In the genomic region with DNA sequence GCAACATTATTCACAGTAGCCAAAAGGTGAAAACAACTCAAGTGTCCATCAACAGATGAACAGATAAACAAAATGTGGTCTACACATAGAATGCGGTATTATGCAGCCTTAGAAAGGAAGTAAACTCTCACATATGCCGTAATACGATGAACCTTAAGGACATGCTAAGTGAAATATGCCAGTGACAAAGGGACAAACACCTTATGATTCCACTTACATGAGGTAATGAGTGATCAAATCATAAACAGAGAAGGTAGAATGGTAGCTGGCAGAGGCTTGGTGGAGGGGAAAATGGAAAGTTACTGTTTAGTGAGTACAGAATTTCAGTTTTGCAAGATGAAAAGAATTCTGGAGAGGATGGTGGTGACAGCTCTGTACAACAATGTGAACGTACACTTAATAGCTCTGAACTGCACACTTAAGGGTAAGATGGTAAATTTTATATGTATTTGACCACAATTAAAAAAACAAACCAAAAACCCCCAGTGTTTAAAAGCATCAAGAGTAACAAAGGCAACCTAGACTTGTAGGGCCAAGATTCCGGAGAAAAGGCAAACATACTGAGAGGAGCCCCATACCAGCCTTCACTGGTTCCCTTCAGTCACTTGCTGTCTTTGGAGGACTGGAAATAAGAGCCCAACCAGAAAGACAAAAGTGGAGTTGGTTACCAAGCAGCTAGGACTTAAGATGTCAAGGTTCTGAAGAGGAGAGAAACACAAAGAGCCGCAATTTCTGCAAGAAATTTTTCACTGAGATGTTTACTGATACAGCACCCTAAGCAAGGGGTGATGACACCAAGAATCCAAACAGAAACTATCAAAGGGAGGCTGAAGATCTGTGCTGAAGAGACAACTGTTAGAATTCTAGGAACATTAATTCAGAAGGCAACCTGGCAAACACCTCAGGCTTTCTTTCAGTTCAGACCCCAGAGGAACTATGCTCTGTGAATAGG, we compare ENCODE assay signal across 10 cellular contexts.
DNase-seq lines count a peak whose midpoint lies in the region; ATAC-seq and TF ChIP-seq lines count a peak whose summit lies in the region.
"Had no signal": no experiment of that assay in that cellular context is flagged by ENCODE, and none has a peak within 500 bp of the region (broad histone marks: within the 10 kb centered on the region; RNA-seq: fewer than 3 reads in every experiment).

No MANE protein-coding gene starts in this region.

- no peaks in the 10 kb centered on the region for H3F3A ChIP-seq in GM23338 (replicated peaks; ENCODE audit: low read depth)

- H3K27me3 ChIP-seq in GM23338 (ENCODE audit: insufficient read depth) (no peaks in the 10 kb centered on the region), Panc1 (ENCODE audit: control insufficient read depth, insufficient read depth, low read length) (no peaks in the 10 kb centered on the region)

- no peak overlapping the region for H3K4me3 Mint-ChIP-seq in GM23338
- H3K4me3 Mint-ChIP-seq: brain had no signal

- CTCF ChIA-PET in Panc1 (lab: Charles Lee), result no interaction called here

- in situ Hi-C loops in Panc1 (cut with HindIII; ENCODE audit: low pct_unique_long_range_greater_than_20kb, low sequenced_read_pairs), result no loop called here

- BruUV-seq in Panc1 (replicated peaks; lab: Mats Ljungman, UMichigan), result no TSS peak

- peak; percentile 48 for ATAC-seq in GM23338
- ATAC-seq in Panc1, result peak; percentile 46; the same call in 1 of the 2 replicates
- ATAC-seq in GM18858 (IDR thresholded peaks at IDR 0.05; ENCODE audit: unreplicated experiment), result no peak

- H3K4me1 Mint-ChIP-seq in GM23338, result peaks cover 36% of the 10 kb centered on the region

- no peak overlapping the region for H2AFZ ChIP-seq in GM23338

- no peaks in the 10 kb centered on the region for H3K9me2 ChIP-seq in GM23338 (ENCODE audit: insufficient read depth)

- peaks cover 3% of the 10 kb centered on the region for H3K27me3 Mint-ChIP-seq in GM23338 (ENCODE audit: insufficient read depth, low read depth, poor library complexity)
- H3K27me3 Mint-ChIP-seq: brain had no signal

- H3K79me2 ChIP-seq in GM23338 (replicated peaks; ENCODE audit: insufficient read depth), result peaks cover 100% of the 10 kb centered on the region

- H3K4me3 ChIP-seq in GM23338 (no peak overlapping the region), Panc1 (ENCODE audit: low read depth in 2 of 2, low read length in 2 of 2) (no peak overlapping the region)

- no peak overlapping the region for H3K4me2 ChIP-seq in GM23338

- peaks cover 12% of the 10 kb centered on the region for H4K20me1 ChIP-seq in GM23338 (replicated peaks; ENCODE audit: insufficient read depth)

- peak; percentile 31 for DNase-seq in EL
- peak; percentile 29 for DNase-seq in GM23338 (ENCODE audit: low spot score)
- DNase-seq in Panc1 (ENCODE audit: low read depth, low spot score), result no peak
- DNase-seq in kidney tubule cell (ENCODE audit: low spot score), result peak; percentile 28
- DNase-seq in COR-L47 (lab: John Stamatoyannopoulos, UW), result no peak
- no peak for DNase-seq in inferior parietal cortex (ENCODE audit: extremely low spot score)
- no peak for DNase-seq in NCI-H2171 treated with DMSO at 0.1 percent for 48 hours (lab: John Stamatoyannopoulos, UW)
- DNase-seq: NCI-H2227 treated with DMSO at 0.1 percent for 48 hours had no signal

- H3K36me3 ChIP-seq in GM23338 (ENCODE audit: insufficient read depth) (no peaks in the 10 kb centered on the region), Panc1 (ENCODE audit: control insufficient read depth, insufficient read depth, low read length) (no peaks in the 10 kb centered on the region)

- no peaks in the 10 kb centered on the region for H3K9me3 Mint-ChIP-seq in GM23338

- POLR2A ChIA-PET in Panc1 (lab: Charles Lee), result interaction anchor here (0.6 to 0.7 kb wide), 3 partner anchors 13 to 1281 kb away, joined by 3 to 4 read pairs (median 3); no protein-coding TSS in a partner anchor

- H3K27ac ChIP-seq in GM23338 (ENCODE audit: low read depth), result peak overlapping the region; percentile 21
- peak overlapping the region; percentile 39; the same call in 1 of the 2 replicates for H3K27ac ChIP-seq in Panc1 (ENCODE audit: low read length)

- H3K4me1 ChIP-seq in GM23338 (ENCODE audit: insufficient read depth) (peaks cover 23% of the 10 kb centered on the region), Panc1 (ENCODE audit: control insufficient read depth, insufficient read depth, low read length) (peaks cover 31% of the 10 kb centered on the region)

- TF ChIP-seq CTCF in GM23338 (conservative IDR thresholded peaks at IDR 0.05; ENCODE audit: low read depth in 2 of 2), result no peak
- TF ChIP-seq CTCF in Panc1 (IDR thresholded peaks at IDR 0.05), result no peak

- no peaks in the 10 kb centered on the region for H3K9me3 ChIP-seq in Panc1 (ENCODE audit: control insufficient read depth, insufficient read depth, low read depth, low read length)

- H3K36me3 Mint-ChIP-seq in GM23338 (ENCODE audit: low read depth), result peaks cover 3% of the 10 kb centered on the region; the same call in 2 of the 3 replicates

- H3K27ac Mint-ChIP-seq in GM23338, result peak overlapping the region; percentile 63

- intact Hi-C loops in Panc1 (cut with micrococcal nuclease; ENCODE audit: unreplicated experiment), result no loop called here

TF ChIP-seq in GM23338, 12 proteins besides CTCF, POLR2A, EP300 and RAD21 (continues in another document):
- TF ChIP-seq, protein P1, sequence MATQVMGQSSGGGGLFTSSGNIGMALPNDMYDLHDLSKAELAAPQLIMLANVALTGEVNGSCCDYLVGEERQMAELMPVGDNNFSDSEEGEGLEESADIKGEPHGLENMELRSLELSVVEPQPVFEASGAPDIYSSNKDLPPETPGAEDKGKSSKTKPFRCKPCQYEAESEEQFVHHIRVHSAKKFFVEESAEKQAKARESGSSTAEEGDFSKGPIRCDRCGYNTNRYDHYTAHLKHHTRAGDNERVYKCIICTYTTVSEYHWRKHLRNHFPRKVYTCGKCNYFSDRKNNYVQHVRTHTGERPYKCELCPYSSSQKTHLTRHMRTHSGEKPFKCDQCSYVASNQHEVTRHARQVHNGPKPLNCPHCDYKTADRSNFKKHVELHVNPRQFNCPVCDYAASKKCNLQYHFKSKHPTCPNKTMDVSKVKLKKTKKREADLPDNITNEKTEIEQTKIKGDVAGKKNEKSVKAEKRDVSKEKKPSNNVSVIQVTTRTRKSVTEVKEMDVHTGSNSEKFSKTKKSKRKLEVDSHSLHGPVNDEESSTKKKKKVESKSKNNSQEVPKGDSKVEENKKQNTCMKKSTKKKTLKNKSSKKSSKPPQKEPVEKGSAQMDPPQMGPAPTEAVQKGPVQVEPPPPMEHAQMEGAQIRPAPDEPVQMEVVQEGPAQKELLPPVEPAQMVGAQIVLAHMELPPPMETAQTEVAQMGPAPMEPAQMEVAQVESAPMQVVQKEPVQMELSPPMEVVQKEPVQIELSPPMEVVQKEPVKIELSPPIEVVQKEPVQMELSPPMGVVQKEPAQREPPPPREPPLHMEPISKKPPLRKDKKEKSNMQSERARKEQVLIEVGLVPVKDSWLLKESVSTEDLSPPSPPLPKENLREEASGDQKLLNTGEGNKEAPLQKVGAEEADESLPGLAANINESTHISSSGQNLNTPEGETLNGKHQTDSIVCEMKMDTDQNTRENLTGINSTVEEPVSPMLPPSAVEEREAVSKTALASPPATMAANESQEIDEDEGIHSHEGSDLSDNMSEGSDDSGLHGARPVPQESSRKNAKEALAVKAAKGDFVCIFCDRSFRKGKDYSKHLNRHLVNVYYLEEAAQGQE (IDR thresholded peaks at IDR 0.05; ENCODE audit: unreplicated experiment), result no peak
- no peak for TF ChIP-seq STAT1 (IDR thresholded peaks at IDR 0.05; ENCODE audit: unreplicated experiment)
- no peak for TF ChIP-seq NANOG (IDR thresholded peaks at IDR 0.05; ENCODE audit: borderline replicate concordance)
- TF ChIP-seq ZNF331 (CRISPR knock-in tag; IDR thresholded peaks at IDR 0.05; ENCODE audit: low read depth), result no peak
- no peak for TF ChIP-seq POLR2AphosphoS5 (IDR thresholded peaks at IDR 0.05; ENCODE audit: low read depth)
- TF ChIP-seq EZH2phosphoT487 (IDR thresholded peaks at IDR 0.05; ENCODE audit: unreplicated experiment), result no peak
- no peak for TF ChIP-seq ZNF114 (CRISPR knock-in tag; IDR thresholded peaks at IDR 0.05)

Comparison
In these comparisons a context has a peak if more than half of its experiments do, and no peak if none do; other contexts are left out.
1. DNase-seq: peak in EL (single experiment), GM23338 (single experiment) and kidney tubule cell (single experiment); none in Panc1 (single experiment), COR-L47 (single experiment), inferior parietal cortex (single experiment) and NCI-H2171 treated with DMSO at 0.1 percent for 48 hours (single experiment).